Comparison of ENCODE assay signal across 1 cellular context in the genomic region with DNA sequence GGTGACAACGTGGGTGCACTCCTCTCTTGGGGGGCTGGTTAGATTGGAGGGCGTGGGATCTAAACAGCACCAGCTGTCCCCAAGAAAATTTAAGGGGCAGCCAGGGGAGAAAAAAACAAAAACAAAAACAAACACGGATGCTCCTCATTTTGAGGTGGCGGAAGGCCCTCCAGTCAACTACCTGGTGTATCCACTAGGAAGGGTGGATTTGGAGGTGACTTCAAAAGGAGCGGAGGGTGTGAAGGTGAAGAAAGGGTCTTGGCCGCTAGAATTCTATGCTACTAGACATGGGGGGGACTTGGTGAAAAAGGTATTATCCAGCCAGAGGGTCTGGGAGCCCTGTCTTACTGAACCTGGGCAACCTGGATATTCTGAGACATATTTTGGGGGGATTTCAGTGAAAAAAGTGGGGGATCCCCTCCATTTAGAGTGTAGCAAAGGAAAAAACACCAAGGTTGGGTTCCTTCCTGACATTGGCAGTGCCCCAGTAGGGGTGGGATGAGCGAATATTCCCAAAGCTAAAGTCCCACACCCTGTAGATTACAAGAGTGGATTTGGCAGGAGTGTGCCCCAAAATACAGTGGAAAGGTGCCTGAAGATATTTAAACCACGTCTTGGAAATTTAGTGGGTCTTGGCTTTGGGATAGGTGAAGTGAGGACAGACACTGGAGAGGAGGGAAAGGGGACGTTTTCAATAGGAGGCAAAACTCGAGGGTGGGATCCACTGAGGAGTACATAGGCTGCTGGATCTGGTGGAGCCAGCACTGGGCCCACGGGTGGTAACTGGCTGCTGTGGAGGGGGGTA.
TF ChIP-seq lines count a peak whose summit lies in the region.

No MANE protein-coding gene starts in this region.

TF ChIP-seq in K562, 482 proteins besides CTCF, POLR2A, EP300 and RAD21:
- TF ChIP-seq KLF6 (CRISPR knock-in tag; IDR thresholded peaks at IDR 0.05; ENCODE audit: borderline replicate concordance) (no peak), BHLHE40 (IDR thresholded peaks at IDR 0.05; ENCODE audit: low read length) (no peak), SNIP1 (IDR thresholded peaks at IDR 0.05; ENCODE audit: low read depth) (no peak), ZBTB1 (CRISPR knock-in tag; IDR thresholded peaks at IDR 0.05; ENCODE audit: borderline replicate concordance, low read depth) (no peak), NFRKB (IDR thresholded peaks at IDR 0.05; ENCODE audit: low read depth) (no peak), ZNF239 (CRISPR knock-in tag; IDR thresholded peaks at IDR 0.05) (no peak), CBX5 (IDR thresholded peaks at IDR 0.05; ENCODE audit: borderline replicate concordance, low read depth) (no peak), MEF2D (tag; conservative IDR thresholded peaks at IDR 0.05; ENCODE audit: low read depth) (no peak), ZNF24 (IDR thresholded peaks at IDR 0.05) (no peak), HSF4 (CRISPR knock-in tag; IDR thresholded peaks at IDR 0.05; ENCODE audit: borderline replicate concordance) (no peak), LCOR (CRISPR knock-in tag; IDR thresholded peaks at IDR 0.05) (no peak)
- TF ChIP-seq, protein P1, sequence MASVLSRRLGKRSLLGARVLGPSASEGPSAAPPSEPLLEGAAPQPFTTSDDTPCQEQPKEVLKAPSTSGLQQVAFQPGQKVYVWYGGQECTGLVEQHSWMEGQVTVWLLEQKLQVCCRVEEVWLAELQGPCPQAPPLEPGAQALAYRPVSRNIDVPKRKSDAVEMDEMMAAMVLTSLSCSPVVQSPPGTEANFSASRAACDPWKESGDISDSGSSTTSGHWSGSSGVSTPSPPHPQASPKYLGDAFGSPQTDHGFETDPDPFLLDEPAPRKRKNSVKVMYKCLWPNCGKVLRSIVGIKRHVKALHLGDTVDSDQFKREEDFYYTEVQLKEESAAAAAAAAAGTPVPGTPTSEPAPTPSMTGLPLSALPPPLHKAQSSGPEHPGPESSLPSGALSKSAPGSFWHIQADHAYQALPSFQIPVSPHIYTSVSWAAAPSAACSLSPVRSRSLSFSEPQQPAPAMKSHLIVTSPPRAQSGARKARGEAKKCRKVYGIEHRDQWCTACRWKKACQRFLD (CRISPR knock-in tag; IDR thresholded peaks at IDR 0.05): no peak
- TF ChIP-seq, protein P2, sequence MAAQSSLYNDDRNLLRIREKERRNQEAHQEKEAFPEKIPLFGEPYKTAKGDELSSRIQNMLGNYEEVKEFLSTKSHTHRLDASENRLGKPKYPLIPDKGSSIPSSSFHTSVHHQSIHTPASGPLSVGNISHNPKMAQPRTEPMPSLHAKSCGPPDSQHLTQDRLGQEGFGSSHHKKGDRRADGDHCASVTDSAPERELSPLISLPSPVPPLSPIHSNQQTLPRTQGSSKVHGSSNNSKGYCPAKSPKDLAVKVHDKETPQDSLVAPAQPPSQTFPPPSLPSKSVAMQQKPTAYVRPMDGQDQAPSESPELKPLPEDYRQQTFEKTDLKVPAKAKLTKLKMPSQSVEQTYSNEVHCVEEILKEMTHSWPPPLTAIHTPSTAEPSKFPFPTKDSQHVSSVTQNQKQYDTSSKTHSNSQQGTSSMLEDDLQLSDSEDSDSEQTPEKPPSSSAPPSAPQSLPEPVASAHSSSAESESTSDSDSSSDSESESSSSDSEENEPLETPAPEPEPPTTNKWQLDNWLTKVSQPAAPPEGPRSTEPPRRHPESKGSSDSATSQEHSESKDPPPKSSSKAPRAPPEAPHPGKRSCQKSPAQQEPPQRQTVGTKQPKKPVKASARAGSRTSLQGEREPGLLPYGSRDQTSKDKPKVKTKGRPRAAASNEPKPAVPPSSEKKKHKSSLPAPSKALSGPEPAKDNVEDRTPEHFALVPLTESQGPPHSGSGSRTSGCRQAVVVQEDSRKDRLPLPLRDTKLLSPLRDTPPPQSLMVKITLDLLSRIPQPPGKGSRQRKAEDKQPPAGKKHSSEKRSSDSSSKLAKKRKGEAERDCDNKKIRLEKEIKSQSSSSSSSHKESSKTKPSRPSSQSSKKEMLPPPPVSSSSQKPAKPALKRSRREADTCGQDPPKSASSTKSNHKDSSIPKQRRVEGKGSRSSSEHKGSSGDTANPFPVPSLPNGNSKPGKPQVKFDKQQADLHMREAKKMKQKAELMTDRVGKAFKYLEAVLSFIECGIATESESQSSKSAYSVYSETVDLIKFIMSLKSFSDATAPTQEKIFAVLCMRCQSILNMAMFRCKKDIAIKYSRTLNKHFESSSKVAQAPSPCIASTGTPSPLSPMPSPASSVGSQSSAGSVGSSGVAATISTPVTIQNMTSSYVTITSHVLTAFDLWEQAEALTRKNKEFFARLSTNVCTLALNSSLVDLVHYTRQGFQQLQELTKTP (IDR thresholded peaks at IDR 0.05; ENCODE audit: low read depth in 1 of 2, partially characterized antibody in 2 of 2): no peak
- TF ChIP-seq, protein P3, sequence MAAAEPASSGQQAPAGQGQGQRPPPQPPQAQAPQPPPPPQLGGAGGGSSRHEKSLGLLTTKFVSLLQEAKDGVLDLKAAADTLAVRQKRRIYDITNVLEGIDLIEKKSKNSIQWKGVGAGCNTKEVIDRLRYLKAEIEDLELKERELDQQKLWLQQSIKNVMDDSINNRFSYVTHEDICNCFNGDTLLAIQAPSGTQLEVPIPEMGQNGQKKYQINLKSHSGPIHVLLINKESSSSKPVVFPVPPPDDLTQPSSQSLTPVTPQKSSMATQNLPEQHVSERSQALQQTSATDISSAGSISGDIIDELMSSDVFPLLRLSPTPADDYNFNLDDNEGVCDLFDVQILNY (CRISPR knock-in tag; IDR thresholded peaks at IDR 0.05): no peak
- TF ChIP-seq, protein P4, sequence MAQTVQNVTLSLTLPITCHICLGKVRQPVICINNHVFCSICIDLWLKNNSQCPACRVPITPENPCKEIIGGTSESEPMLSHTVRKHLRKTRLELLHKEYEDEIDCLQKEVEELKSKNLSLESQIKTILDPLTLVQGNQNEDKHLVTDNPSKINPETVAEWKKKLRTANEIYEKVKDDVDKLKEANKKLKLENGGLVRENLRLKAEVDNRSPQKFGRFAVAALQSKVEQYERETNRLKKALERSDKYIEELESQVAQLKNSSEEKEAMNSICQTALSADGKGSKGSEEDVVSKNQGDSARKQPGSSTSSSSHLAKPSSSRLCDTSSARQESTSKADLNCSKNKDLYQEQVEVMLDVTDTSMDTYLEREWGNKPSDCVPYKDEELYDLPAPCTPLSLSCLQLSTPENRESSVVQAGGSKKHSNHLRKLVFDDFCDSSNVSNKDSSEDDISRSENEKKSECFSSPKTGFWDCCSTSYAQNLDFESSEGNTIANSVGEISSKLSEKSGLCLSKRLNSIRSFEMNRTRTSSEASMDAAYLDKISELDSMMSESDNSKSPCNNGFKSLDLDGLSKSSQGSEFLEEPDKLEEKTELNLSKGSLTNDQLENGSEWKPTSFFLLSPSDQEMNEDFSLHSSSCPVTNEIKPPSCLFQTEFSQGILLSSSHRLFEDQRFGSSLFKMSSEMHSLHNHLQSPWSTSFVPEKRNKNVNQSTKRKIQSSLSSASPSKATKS (CRISPR knock-in tag; IDR thresholded peaks at IDR 0.05): no peak
- TF ChIP-seq, protein P5, sequence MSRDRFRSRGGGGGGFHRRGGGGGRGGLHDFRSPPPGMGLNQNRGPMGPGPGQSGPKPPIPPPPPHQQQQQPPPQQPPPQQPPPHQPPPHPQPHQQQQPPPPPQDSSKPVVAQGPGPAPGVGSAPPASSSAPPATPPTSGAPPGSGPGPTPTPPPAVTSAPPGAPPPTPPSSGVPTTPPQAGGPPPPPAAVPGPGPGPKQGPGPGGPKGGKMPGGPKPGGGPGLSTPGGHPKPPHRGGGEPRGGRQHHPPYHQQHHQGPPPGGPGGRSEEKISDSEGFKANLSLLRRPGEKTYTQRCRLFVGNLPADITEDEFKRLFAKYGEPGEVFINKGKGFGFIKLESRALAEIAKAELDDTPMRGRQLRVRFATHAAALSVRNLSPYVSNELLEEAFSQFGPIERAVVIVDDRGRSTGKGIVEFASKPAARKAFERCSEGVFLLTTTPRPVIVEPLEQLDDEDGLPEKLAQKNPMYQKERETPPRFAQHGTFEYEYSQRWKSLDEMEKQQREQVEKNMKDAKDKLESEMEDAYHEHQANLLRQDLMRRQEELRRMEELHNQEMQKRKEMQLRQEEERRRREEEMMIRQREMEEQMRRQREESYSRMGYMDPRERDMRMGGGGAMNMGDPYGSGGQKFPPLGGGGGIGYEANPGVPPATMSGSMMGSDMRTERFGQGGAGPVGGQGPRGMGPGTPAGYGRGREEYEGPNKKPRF (IDR thresholded peaks at IDR 0.05; ENCODE audit: low read depth, low read length): no peak
- TF ChIP-seq, protein P6, sequence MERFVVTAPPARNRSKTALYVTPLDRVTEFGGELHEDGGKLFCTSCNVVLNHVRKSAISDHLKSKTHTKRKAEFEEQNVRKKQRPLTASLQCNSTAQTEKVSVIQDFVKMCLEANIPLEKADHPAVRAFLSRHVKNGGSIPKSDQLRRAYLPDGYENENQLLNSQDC (CRISPR knock-in tag; IDR thresholded peaks at IDR 0.05): no peak
